ENCODE assay signal across 12 cellular contexts in the genomic region with DNA sequence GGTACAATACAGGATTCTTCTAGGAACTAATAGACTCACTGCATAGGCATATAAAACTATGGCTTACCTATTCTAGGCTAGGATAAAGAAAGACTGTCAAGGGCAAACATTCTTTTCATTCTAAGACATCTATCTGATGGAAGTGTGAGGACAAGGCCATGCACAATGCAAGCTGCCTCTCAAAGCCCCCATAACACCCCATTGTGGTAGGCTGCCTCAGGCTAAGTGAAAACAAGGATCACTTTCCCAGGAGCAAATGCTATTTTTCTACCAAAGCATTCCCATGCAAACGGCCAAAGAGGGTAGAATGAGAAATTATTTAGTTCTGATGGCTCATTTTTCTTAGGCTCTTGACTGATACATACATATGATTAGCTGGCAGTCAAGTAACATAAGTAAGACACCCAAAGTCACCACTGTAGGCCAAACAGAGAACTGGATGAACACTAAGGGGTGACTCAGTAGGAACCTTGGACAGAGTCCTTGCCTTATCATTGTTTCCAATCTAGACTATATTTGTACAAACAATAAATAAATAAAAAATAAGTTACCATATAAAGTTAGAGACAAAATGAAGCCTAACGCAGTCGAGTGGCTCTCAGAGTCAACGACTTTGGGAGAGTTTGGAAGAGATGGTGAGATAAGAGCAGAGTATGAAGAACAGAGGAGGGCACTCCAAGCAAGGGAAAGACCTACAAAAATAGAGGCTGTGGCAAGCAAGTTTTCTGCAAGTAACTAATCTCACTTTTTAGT.
DNase-seq lines count a peak whose midpoint lies in the region; TF ChIP-seq lines count a peak whose summit lies in the region.
"Had no signal": no experiment of that assay in that cellular context is flagged by ENCODE, and none has a peak within 500 bp of the region (broad histone marks: within the 10 kb centered on the region; RNA-seq: fewer than 3 reads in every experiment).

No MANE protein-coding gene starts in this region.

- no peak for DNase-seq in left ventricle myocardium inferior
- no peak for DNase-seq in right atrium auricular region (ENCODE audit: low spot score)
- DNase-seq in hepatocyte (ENCODE audit: low spot score), result no peak
- DNase-seq in stimulated activated CD8-positive, alpha-beta memory T cell treated with anti-CD3 and anti-CD28 coated beads, Interleukin-4, amount 100 ng/mL, for 48 hours, result no peak
- no peak for DNase-seq in H4 (ENCODE audit: low spot score)
- no peak for DNase-seq in GF-D8 (lab: John Stamatoyannopoulos, UW)
- no peak for DNase-seq in DMS 273 treated with DMSO at 0.1 percent for 48 hours (lab: John Stamatoyannopoulos, UW)
- DNase-seq: activated CD8-positive, alpha-beta memory T cell treated with anti-CD3 and anti-CD28 coated beads for 24 hours; activated naive CD4-positive, alpha-beta T cell; left ventricle myocardium superior; stimulated activated CD4-positive, alpha-beta T cell treated with anti-CD3 and anti-CD28 coated beads, Interleukin-15, amount 100 ng/mL, for 24 hours had no signal

- H4K20me1 ChIP-seq in hepatocyte (ENCODE audit: insufficient read depth, poor library complexity, severe bottlenecking), result no peaks in the 10 kb centered on the region

- H3K4me3 ChIP-seq in left ventricle myocardium inferior (no peak overlapping the region), right atrium auricular region (no peak overlapping the region), WI38 (ENCODE audit: low read depth, low read length) (no peak overlapping the region), hepatocyte (no peak overlapping the region)

- H2AFZ ChIP-seq in hepatocyte, result no peak overlapping the region

- H3K9me2 ChIP-seq in hepatocyte (replicated peaks; ENCODE audit: insufficient read depth), result no peaks in the 10 kb centered on the region

- TF ChIP-seq CTCF in left ventricle myocardium inferior (IDR thresholded peaks at IDR 0.05; ENCODE audit: borderline replicate concordance) (peak; percentile 37), right atrium auricular region (IDR thresholded peaks at IDR 0.05) (peak in 1 of 2 donors; percentile 41), WI38 (IDR thresholded peaks at IDR 0.05; ENCODE audit: low read depth, low read length) (peak; percentile 5; the same call in 1 of the 2 replicates), hepatocyte (IDR thresholded peaks at IDR 0.05; ENCODE audit: poor library complexity) (peak; percentile 13)

- intact Hi-C loops in left ventricle myocardium inferior (cut with micrococcal nuclease), result no loop called here

- H3K36me3 ChIP-seq in left ventricle myocardium inferior (peaks cover 32% of the 10 kb centered on the region), right atrium auricular region (peaks cover 12% of the 10 kb centered on the region), hepatocyte (replicated peaks; ENCODE audit: insufficient read depth, low read depth) (no peaks in the 10 kb centered on the region)

- WGBS in hepatocyte (ENCODE audit: low lambda C conversion rate, missing lambda C conversion rate), result 58% methylated on average over 4 of the region's 4 CpGs

- H3K79me2 ChIP-seq in hepatocyte, result peaks cover 3% of the 10 kb centered on the region

- no peaks in the 10 kb centered on the region for H3K4me1 ChIP-seq in left ventricle myocardium inferior
- H3K4me1 ChIP-seq in right atrium auricular region, result no peaks in the 10 kb centered on the region
- H3K4me1 ChIP-seq in hepatocyte (ENCODE audit: insufficient read depth), result no peaks in the 10 kb centered on the region

- no peak overlapping the region for H3K27ac ChIP-seq in left ventricle myocardium inferior (replicated peaks)
- H3K27ac ChIP-seq in right atrium auricular region, result no peak overlapping the region
- H3K27ac ChIP-seq in hepatocyte, result no peak overlapping the region

- H3K4me2 ChIP-seq in hepatocyte, result no peak overlapping the region

- H3K27me3 ChIP-seq in left ventricle myocardium inferior (ENCODE audit: low read depth) (no peaks in the 10 kb centered on the region), right atrium auricular region (no peaks in the 10 kb centered on the region), hepatocyte (no peaks in the 10 kb centered on the region)

- peaks cover 10% of the 10 kb centered on the region for H3K9me3 ChIP-seq in left ventricle myocardium inferior (replicated peaks)
- H3K9me3 ChIP-seq in right atrium auricular region, result peaks cover 0 to 7% of the 10 kb centered on the region in 2 donors
- no peaks in the 10 kb centered on the region for H3K9me3 ChIP-seq in hepatocyte (ENCODE audit: low read depth)
